ENCODE assay signal across 36 cellular contexts in the genomic region with DNA sequence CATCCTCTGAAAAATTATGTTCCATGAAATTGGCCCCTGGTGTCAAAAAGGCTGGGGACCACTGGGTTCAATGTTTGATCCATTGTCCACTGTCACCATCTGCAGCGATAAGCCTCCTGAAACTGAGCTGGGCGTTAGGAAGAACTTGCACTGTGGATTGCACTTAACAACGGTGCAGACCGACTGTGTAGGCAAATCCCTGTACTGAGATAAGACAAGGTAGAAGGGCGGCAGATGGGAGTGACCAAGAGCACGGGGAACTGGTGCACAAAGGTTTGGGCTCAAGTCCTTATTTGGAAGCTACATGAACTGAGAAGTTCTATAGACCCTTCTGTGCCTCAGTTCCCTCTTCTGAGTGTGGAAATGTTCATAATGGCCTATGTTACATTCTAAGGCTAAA. TPM values are rescaled to one million over a fixed set of nuclear protein-coding genes. Genes with fewer than 3 reads are reported as not detected.
"Had no signal": no experiment of that assay in that cellular context is flagged by ENCODE, and none has a peak within 500 bp of the region (broad histone marks: within the 10 kb centered on the region; RNA-seq: fewer than 3 reads in every experiment).

No MANE protein-coding gene starts in this region.

- H3K36me3 ChIP-seq: esophagus squamous epithelium, heart right ventricle, lower lobe of right lung, neutrophil, pancreas, right atrium auricular region, stomach, tibial artery had no signal

- H3K27ac Mint-ChIP-seq: natural killer cell treated with Interleukin-12 subunit alpha and Interleukin-12 subunit beta and Interleukin-15 and Interleukin-18, amount 100 ng/mL, for 72 hours; progenitor cell of endocrine pancreas; type B pancreatic cell had no signal

- H3K27ac ChIP-seq: coronary artery, esophagus squamous epithelium, heart right ventricle, lower lobe of right lung, neutrophil, pancreas, right atrium auricular region, stomach, tibial artery had no signal

- H3K4me3 ChIP-seq: coronary artery, esophagus squamous epithelium, heart right ventricle, lower lobe of right lung, pancreas, right atrium auricular region, smooth muscle cell, stomach, tibial artery had no signal

- H3K4me1 Mint-ChIP-seq: neural crest cell had no signal

- ATAC-seq: heart right ventricle; left ventricle myocardium superior; lower lobe of right lung; natural killer cell treated with Interleukin-12 subunit alpha and Interleukin-12 subunit beta and Interleukin-15 and Interleukin-18, amount 100 ng/mL, for 72 hours; pancreas; sciatic nerve; stimulated activated effector memory CD8-positive, alpha-beta T cell treated with anti-CD3 and anti-CD28 coated beads, Interleukin-12 subunit alpha, Interleukin-12 subunit beta, amount 100 ng/mL, for 72 hours had no signal

- DNase-seq: dermis blood vessel endothelial cell; effector memory CD4-positive, alpha-beta T cell; esophagus squamous epithelium; foreskin melanocyte; glutamatergic neuron; heart right ventricle; hypothalamus; immature natural killer cell; islet precursor cell; kidney glomerular epithelial cell; left ventricle myocardium superior; lower lobe of right lung; pancreas; stimulated activated CD4-positive, alpha-beta T cell treated with anti-CD3 and anti-CD28 coated beads, Interleukin-12 subunit alpha, Interleukin-12 subunit beta, amount 100 ng/mL, for 4 hours; stimulated activated CD4-positive, alpha-beta T cell treated with anti-CD3 and anti-CD28 coated beads, Interleukin-2, amount 100 ng/mL, for 24 hours; stimulated activated CD4-positive, alpha-beta T cell treated with anti-CD3 and anti-CD28 coated beads, Interleukin-4, amount 100 ng/mL, for 24 hours; stimulated activated naive CD4-positive, alpha-beta T cell treated with Interleukin-2 at 50 U/mL for 16 hours; stomach; tibial artery had no signal

- H3K27me3 ChIP-seq: right atrium auricular region had no signal

- H3K36me3 Mint-ChIP-seq: immature natural killer cell; natural killer cell treated with Interleukin-12 subunit alpha and Interleukin-12 subunit beta and Interleukin-15 and Interleukin-18, amount 100 ng/mL, for 72 hours; stimulated activated effector memory CD8-positive, alpha-beta T cell treated with anti-CD3 and anti-CD28 coated beads, Interleukin-12 subunit alpha, Interleukin-12 subunit beta, amount 100 ng/mL, for 72 hours; type B pancreatic cell had no signal

- H3K9me3 ChIP-seq: lower lobe of right lung, neutrophil, pancreas had no signal

- H3K9me3 Mint-ChIP-seq: immature natural killer cell; natural killer cell treated with Interleukin-12 subunit alpha and Interleukin-12 subunit beta and Interleukin-15 and Interleukin-18, amount 100 ng/mL, for 72 hours; neural crest cell; stimulated activated effector memory CD8-positive, alpha-beta T cell treated with anti-CD3 and anti-CD28 coated beads, Interleukin-12 subunit alpha, Interleukin-12 subunit beta, amount 100 ng/mL, for 72 hours; type B pancreatic cell had no signal

- H3K4me1 ChIP-seq: esophagus squamous epithelium, heart right ventricle, lower lobe of right lung, pancreas, right atrium auricular region, stomach, tibial artery had no signal

- H3K4me3 Mint-ChIP-seq: immature natural killer cell; natural killer cell treated with Interleukin-12 subunit alpha and Interleukin-12 subunit beta and Interleukin-15 and Interleukin-18, amount 100 ng/mL, for 72 hours; neural crest cell; stimulated activated effector memory CD8-positive, alpha-beta T cell treated with anti-CD3 and anti-CD28 coated beads, Interleukin-12 subunit alpha, Interleukin-12 subunit beta, amount 100 ng/mL, for 72 hours; type B pancreatic cell had no signal

RNA-seq across cellular contexts. Expression of a gene that starts 41.6 kb away (rescaled TPM):
- total RNA-seq: smooth muscle cell had no signal
- polyA plus RNA-seq: smooth muscle cell had no signal

RNA-seq across cellular contexts. Expression of a gene that starts 48.8 kb away (rescaled TPM):
- total RNA-seq: dermis blood vessel endothelial cell; endothelial cell of umbilical vein; epithelial cell of proximal tubule; esophagus squamous epithelium; heart right ventricle; left ventricle myocardium superior; lower lobe of right lung; mesenteric fat pad; myocyte; natural killer cell treated with Interleukin-12 subunit alpha and Interleukin-12 subunit beta and Interleukin-15 and Interleukin-18, amount 100 ng/mL, for 72 hours; neural crest cell; omental fat pad; pancreas; progenitor cell of endocrine pancreas; right atrium auricular region; sciatic nerve; smooth muscle cell; stomach; subcutaneous adipose tissue; temporal lobe had no signal
- polyA plus RNA-seq: endothelial cell of umbilical vein, heart right ventricle, immature natural killer cell, pancreas, smooth muscle cell, stomach had no signal
